13 cellular contexts compared by ENCODE assay signal in the genomic region with DNA sequence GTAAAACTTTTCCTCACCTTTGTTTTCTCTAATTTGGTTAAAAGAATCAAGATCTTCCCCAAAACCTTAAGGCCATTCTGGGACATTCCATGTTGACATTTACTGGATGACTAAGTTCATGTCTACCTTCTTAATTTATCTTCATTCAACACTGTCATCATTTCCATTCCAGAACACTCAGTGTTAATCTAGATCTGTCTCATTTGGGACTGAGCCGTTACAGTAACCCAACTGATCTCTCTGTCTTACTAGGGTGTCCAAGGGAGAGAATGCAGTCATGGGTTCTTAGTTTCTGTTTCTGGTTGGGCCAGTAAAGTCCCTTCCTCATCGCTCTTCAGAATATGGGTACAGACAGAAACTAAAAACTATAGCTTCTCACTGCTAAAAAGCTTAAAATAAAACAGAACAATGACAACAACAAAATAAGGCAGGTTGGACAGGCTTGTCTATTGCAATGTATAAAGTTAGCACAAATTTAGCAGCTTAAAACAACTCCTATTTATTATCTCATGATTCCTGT.
DNase-seq lines count a peak whose midpoint lies in the region; ATAC-seq lines count a peak whose summit lies in the region.
"Had no signal": no experiment of that assay in that cellular context is flagged by ENCODE, and none has a peak within 500 bp of the region (broad histone marks: within the 10 kb centered on the region; RNA-seq: fewer than 3 reads in every experiment).

No MANE protein-coding gene starts in this region.

- intact Hi-C loops in activated T-helper 1 cell treated with anti-CD3 and anti-CD28 coated beads, Interleukin-12 subunit alpha, Interleukin-12 subunit beta, Interleukin-2, Interleukin-4 antibody, amounts not matched to agents 30 ng/mL and 10 ng/mL and 1 ng/mL, durations not matched to agents 14 hours and 24 hours and 36 hours (cut with micrococcal nuclease) = loop anchor here (5.0 kb wide), 2 partner anchors 175 to 445 kb away; no protein-coding TSS in a partner anchor

- peaks cover 4% of the 10 kb centered on the region for H3K9me3 Mint-ChIP-seq in activated T-helper 1 cell treated with anti-CD3 and anti-CD28 coated beads, Interleukin-12 subunit alpha, Interleukin-12 subunit beta, Interleukin-2, Interleukin-4 antibody, amounts not matched to agents 30 ng/mL and 10 ng/mL and 1 ng/mL, durations not matched to agents 14 hours and 24 hours and 36 hours
- H3K9me3 Mint-ChIP-seq: activated naive CD4-positive, alpha-beta T cell treated with anti-CD3 and anti-CD28 coated beads for 36 hours had no signal

- no peak overlapping the region for H3K4me3 Mint-ChIP-seq in activated T-helper 1 cell treated with anti-CD3 and anti-CD28 coated beads, Interleukin-12 subunit alpha, Interleukin-12 subunit beta, Interleukin-2, Interleukin-4 antibody, amounts not matched to agents 30 ng/mL and 10 ng/mL and 1 ng/mL, durations not matched to agents 14 hours and 24 hours and 36 hours
- H3K4me3 Mint-ChIP-seq: activated naive CD4-positive, alpha-beta T cell treated with anti-CD3 and anti-CD28 coated beads for 36 hours had no signal

- peak overlapping the region; percentile 60 for H3K27ac Mint-ChIP-seq in activated T-helper 1 cell treated with anti-CD3 and anti-CD28 coated beads, Interleukin-12 subunit alpha, Interleukin-12 subunit beta, Interleukin-2, Interleukin-4 antibody, amounts not matched to agents 30 ng/mL and 10 ng/mL and 1 ng/mL, durations not matched to agents 14 hours and 24 hours and 36 hours
- H3K27ac Mint-ChIP-seq: activated naive CD4-positive, alpha-beta T cell treated with anti-CD3 and anti-CD28 coated beads for 36 hours had no signal

- H3K27me3 Mint-ChIP-seq in activated T-helper 1 cell treated with anti-CD3 and anti-CD28 coated beads, Interleukin-12 subunit alpha, Interleukin-12 subunit beta, Interleukin-2, Interleukin-4 antibody, amounts not matched to agents 30 ng/mL and 10 ng/mL and 1 ng/mL, durations not matched to agents 14 hours and 24 hours and 36 hours (ENCODE audit: insufficient read depth) = no peaks in the 10 kb centered on the region

- DNase-seq in activated T-helper 1 cell treated with anti-CD3 and anti-CD28 coated beads, Interleukin-12 subunit alpha, Interleukin-12 subunit beta, Interleukin-2, Interleukin-4 antibody, amounts not matched to agents 30 ng/mL and 10 ng/mL and 1 ng/mL, durations not matched to agents 14 hours and 24 hours and 36 hours (ENCODE audit: low spot score) = no peak
- DNase-seq in DMS53 (lab: John Stamatoyannopoulos, UW) = no peak
- no peak for DNase-seq in effector CD8-positive, alpha-beta T cell (lab: John Stamatoyannopoulos, UW)
- DNase-seq in stimulated activated CD4-positive, alpha-beta T cell treated with anti-CD3 and anti-CD28 coated beads, Interleukin-1b, Interleukin-23, amount 100 ng/mL, for 48 hours = no peak
- DNase-seq: activated naive CD4-positive, alpha-beta T cell treated with anti-CD3 and anti-CD28 coated beads for 36 hours; foreskin fibroblast; left cardiac atrium; NCI-H2081 treated with DMSO at 0.1 percent for 48 hours; stimulated activated naive CD4-positive, alpha-beta T cell; WERI-Rb-1 had no signal

- ATAC-seq in GM18870 (IDR thresholded peaks at IDR 0.05; ENCODE audit: unreplicated experiment) = peak; percentile 73
- peak; percentile 64 for ATAC-seq in GM21381 (IDR thresholded peaks at IDR 0.05; ENCODE audit: unreplicated experiment)
- peak; percentile 78 for ATAC-seq in HG03025 (IDR thresholded peaks at IDR 0.05; ENCODE audit: low FRiP score, unreplicated experiment)
- ATAC-seq: left cardiac atrium had no signal

- H3K4me1 Mint-ChIP-seq in activated T-helper 1 cell treated with anti-CD3 and anti-CD28 coated beads, Interleukin-12 subunit alpha, Interleukin-12 subunit beta, Interleukin-2, Interleukin-4 antibody, amounts not matched to agents 30 ng/mL and 10 ng/mL and 1 ng/mL, durations not matched to agents 14 hours and 24 hours and 36 hours (ENCODE audit: low read depth) = peaks cover 8% of the 10 kb centered on the region

- H3K36me3 Mint-ChIP-seq in activated T-helper 1 cell treated with anti-CD3 and anti-CD28 coated beads, Interleukin-12 subunit alpha, Interleukin-12 subunit beta, Interleukin-2, Interleukin-4 antibody, amounts not matched to agents 30 ng/mL and 10 ng/mL and 1 ng/mL, durations not matched to agents 14 hours and 24 hours and 36 hours (ENCODE audit: low read depth) = no peaks in the 10 kb centered on the region
